ENCODE assay signal across 13 cellular contexts in the genomic region with DNA sequence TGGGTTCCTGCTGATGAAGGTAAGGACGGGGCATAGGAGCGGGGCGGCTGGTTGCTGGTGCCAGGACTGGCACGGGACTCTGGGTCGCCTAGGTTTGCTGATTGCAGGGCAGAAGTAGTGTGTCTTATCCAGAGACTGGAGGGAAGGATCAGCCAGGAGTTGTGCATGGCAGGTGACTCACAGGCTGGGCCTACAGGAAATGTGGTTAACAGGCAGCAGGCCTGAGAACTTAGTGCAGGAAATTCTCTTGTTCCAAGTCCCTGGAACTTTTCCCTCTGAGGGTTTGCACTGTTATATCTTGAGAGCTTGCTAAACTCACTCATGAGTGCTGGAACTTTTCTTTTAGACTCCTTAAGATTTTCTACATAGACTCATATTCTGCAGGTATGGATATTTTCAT.
DNase-seq lines count a peak whose midpoint lies in the region; ATAC-seq and TF ChIP-seq lines count a peak whose summit lies in the region.
"Had no signal": no experiment of that assay in that cellular context is flagged by ENCODE, and none has a peak within 500 bp of the region (broad histone marks: within the 10 kb centered on the region; RNA-seq: fewer than 3 reads in every experiment).

No MANE protein-coding gene starts in this region.

- no peaks in the 10 kb centered on the region for H3K36me3 ChIP-seq in heart right ventricle
- H3K36me3 ChIP-seq: uterus had no signal

- no peak for DNase-seq in heart right ventricle
- DNase-seq in left cardiac atrium: no peak
- peak; percentile 94 for DNase-seq in fibroblast of pulmonary artery (ENCODE audit: low read depth)
- DNase-seq in stimulated activated effector memory CD8-positive, alpha-beta T cell treated with anti-CD3 and anti-CD28 coated beads, Interleukin-12 subunit alpha, Interleukin-12 subunit beta, amount 100 ng/mL, for 72 hours (ENCODE audit: low spot score in 2 of 2): no peak
- DNase-seq in H9: no peak
- DNase-seq in SKM-1 treated with dmso at 0.1 percent for 144 hours (lab: John Stamatoyannopoulos, UW; ENCODE audit: unreplicated experiment): no peak
- DNase-seq in DMS153 treated with DMSO at 0.1 percent for 48 hours (lab: John Stamatoyannopoulos, UW; ENCODE audit: unreplicated experiment): no peak
- DNase-seq: activated CD8-positive, alpha-beta T cell treated with anti-CD3 and anti-CD28 coated beads, Interleukin-2, amount 10 ng/mL, durations not matched to agents 7 days and 5 days; body of pancreas; NCI-H1436 treated with DMSO at 0.1 percent for 48 hours; uterus had no signal

- no peak overlapping the region for H3K4ac ChIP-seq in H9 (ENCODE audit: low read depth, low read length)

- H3K23ac ChIP-seq in H9 (ENCODE audit: insufficient read length, low read depth, low read length): no peak overlapping the region

- H2AK5ac ChIP-seq in H9 (ENCODE audit: insufficient read length, low read length): no peak overlapping the region

- H3K27me3 ChIP-seq in heart right ventricle: peaks cover 6 to 93% (median 81%) of the 10 kb centered on the region in 7 donors
- H3K27me3 ChIP-seq in H9 (ENCODE audit: insufficient read depth, low read length): no peaks in the 10 kb centered on the region

- no peak overlapping the region for H3K14ac ChIP-seq in H9 (ENCODE audit: insufficient read depth, low read length)

- TF ChIP-seq CTCF in heart right ventricle (IDR thresholded peaks at IDR 0.05) (no peak), fibroblast of pulmonary artery (IDR thresholded peaks at IDR 0.05; ENCODE audit: low read length, missing control alignments) (no peak), H9 (conservative IDR thresholded peaks at IDR 0.05) (no peak)

- H3K27ac ChIP-seq in heart right ventricle: no peak overlapping the region
- no peak overlapping the region for H3K27ac ChIP-seq in H9 (ENCODE audit: insufficient read length, low read depth, low read length)
- H3K27ac ChIP-seq: body of pancreas, uterus had no signal

- H3K9me3 ChIP-seq in heart right ventricle: no peaks in the 10 kb centered on the region
- no peaks in the 10 kb centered on the region for H3K9me3 ChIP-seq in H9 (ENCODE audit: control insufficient read depth, low read depth, low read length)
- H3K9me3 ChIP-seq: body of pancreas, uterus had no signal

- H3K23me2 ChIP-seq in H9 (ENCODE audit: insufficient read length, low read depth, low read length, poor library complexity, severe bottlenecking): no peaks in the 10 kb centered on the region

- H3K36me3 Mint-ChIP-seq in stimulated activated effector memory CD8-positive, alpha-beta T cell treated with anti-CD3 and anti-CD28 coated beads, Interleukin-12 subunit alpha, Interleukin-12 subunit beta, amount 100 ng/mL, for 72 hours: peaks cover 8% of the 10 kb centered on the region
- no peaks in the 10 kb centered on the region for H3K36me3 Mint-ChIP-seq in H9 (ENCODE audit: insufficient read depth in 1 of 3, low read depth in 3 of 3)

- peak overlapping the region; percentile 43 for H3K27ac Mint-ChIP-seq in stimulated activated effector memory CD8-positive, alpha-beta T cell treated with anti-CD3 and anti-CD28 coated beads, Interleukin-12 subunit alpha, Interleukin-12 subunit beta, amount 100 ng/mL, for 72 hours
- H3K27ac Mint-ChIP-seq in H9: no peak overlapping the region
- H3K27ac Mint-ChIP-seq: activated CD8-positive, alpha-beta T cell treated with anti-CD3 and anti-CD28 coated beads, Interleukin-2, amount 10 ng/mL, durations not matched to agents 7 days and 5 days had no signal

- no peak overlapping the region for H2AFZ ChIP-seq in H9 (ENCODE audit: low read length)

- H4K20me1 ChIP-seq in H9 (ENCODE audit: control insufficient read depth, insufficient read depth, insufficient read length): no peaks in the 10 kb centered on the region

- H3K79me1 ChIP-seq in H9 (ENCODE audit: insufficient read depth, low read depth, low read length, poor library complexity, severe bottlenecking): no peaks in the 10 kb centered on the region

- no peaks in the 10 kb centered on the region for H3K9me3 Mint-ChIP-seq in stimulated activated effector memory CD8-positive, alpha-beta T cell treated with anti-CD3 and anti-CD28 coated beads, Interleukin-12 subunit alpha, Interleukin-12 subunit beta, amount 100 ng/mL, for 72 hours
- no peaks in the 10 kb centered on the region; a peak in 1 of 5 replicates for H3K9me3 Mint-ChIP-seq in H9

- H3K4me1 Mint-ChIP-seq in stimulated activated effector memory CD8-positive, alpha-beta T cell treated with anti-CD3 and anti-CD28 coated beads, Interleukin-12 subunit alpha, Interleukin-12 subunit beta, amount 100 ng/mL, for 72 hours: peaks cover 11% of the 10 kb centered on the region
- H3K4me1 Mint-ChIP-seq in H9: peaks cover 3 to 17% of the 10 kb centered on the region in 2 experiments; a peak in 1 of 4 replicates

- no peak overlapping the region for H3K56ac ChIP-seq in H9 (ENCODE audit: insufficient read length, low read depth, low read length)

- H2BK5ac ChIP-seq in H9 (ENCODE audit: insufficient read length, low read length): no peak overlapping the region

- no peak overlapping the region for H3K18ac ChIP-seq in H9 (ENCODE audit: insufficient read length, low read depth, low read length)

- 86 to 87% methylated on average over 5 of the region's 5 CpGs for WGBS in heart right ventricle, 2 donors
- no CpG with 5 or more reads among the region's 5 CpGs for WGBS in H9 (ENCODE audit: extremely low coverage, insufficient read length, low lambda C conversion rate)

- peaks cover 2% of the 10 kb centered on the region for H3K27me3 Mint-ChIP-seq in H9 (ENCODE audit: low read depth)

- no peak overlapping the region for H2BK20ac ChIP-seq in H9 (ENCODE audit: low read depth, low read length, poor library complexity, severe bottlenecking)

- H4K8ac ChIP-seq in H9 (replicated peaks; ENCODE audit: insufficient read length, low read depth, low read length): no peak overlapping the region

- H4K5ac ChIP-seq in H9 (ENCODE audit: insufficient read length, low read depth, low read length): no peak overlapping the region

- H3T11ph ChIP-seq in H9 (ENCODE audit: low read length): no peak overlapping the region

- ATAC-seq in heart right ventricle (peak in 5 of 8 donors; percentile 34 to 63 (median 56)), left cardiac atrium (no peak), SK-N-SH treated with all-trans-retinoic acid at 6 μM for 48 hours (peak; percentile 77)
- ATAC-seq in stimulated activated effector memory CD8-positive, alpha-beta T cell treated with anti-CD3 and anti-CD28 coated beads, Interleukin-12 subunit alpha, Interleukin-12 subunit beta, amount 100 ng/mL, for 72 hours: no peak
- ATAC-seq: activated CD8-positive, alpha-beta T cell treated with anti-CD3 and anti-CD28 coated beads, Interleukin-2, amount 10 ng/mL, durations not matched to agents 7 days and 5 days; body of pancreas; Right ventricle myocardium inferior had no signal

- H3K9ac ChIP-seq in H9 (ENCODE audit: extremely low read depth, insufficient read length, low read length): no peak overlapping the region

- no peak overlapping the region for H2BK12ac ChIP-seq in H9 (ENCODE audit: insufficient read length, low read depth, low read length)

- H3K4me3 Mint-ChIP-seq in stimulated activated effector memory CD8-positive, alpha-beta T cell treated with anti-CD3 and anti-CD28 coated beads, Interleukin-12 subunit alpha, Interleukin-12 subunit beta, amount 100 ng/mL, for 72 hours: no peak overlapping the region
- no peak overlapping the region for H3K4me3 Mint-ChIP-seq in H9
- H3K4me3 Mint-ChIP-seq: activated CD8-positive, alpha-beta T cell treated with anti-CD3 and anti-CD28 coated beads, Interleukin-2, amount 10 ng/mL, durations not matched to agents 7 days and 5 days had no signal

- no peak overlapping the region for H2BK15ac ChIP-seq in H9 (ENCODE audit: low read depth, low read length)

- no peak overlapping the region for H4K91ac ChIP-seq in H9 (ENCODE audit: insufficient read length, low read depth, low read length)

- intact Hi-C loops in heart right ventricle (cut with DNase I): loop anchor here in 5 of 10 donors (5.0 to 10.0 kb wide), 4 partner anchors 33 to 97 kb away; partner anchors contain the start of gene ANXA2R (in 1 of the 5)
- intact Hi-C loops in left cardiac atrium (cut with DNase I): no loop called here

- no peaks in the 10 kb centered on the region for H3K79me2 ChIP-seq in H9 (ENCODE audit: insufficient read depth, low read length)

- no peak overlapping the region for H3K4me2 ChIP-seq in H9 (ENCODE audit: insufficient read depth, insufficient read length, low read length)

- H3K4me3 ChIP-seq in heart right ventricle: no peak overlapping the region
- no peak overlapping the region for H3K4me3 ChIP-seq in fibroblast of pulmonary artery (replicated peaks; ENCODE audit: low read depth, low read length)
- H3K4me3 ChIP-seq: body of pancreas, uterus had no signal

- H2BK120ac ChIP-seq in H9 (ENCODE audit: low read depth, low read length, poor library complexity, severe bottlenecking): no peak overlapping the region

- H3K4me1 ChIP-seq in heart right ventricle (peaks cover 0 to 39% (median 21%) of the 10 kb centered on the region in 9 donors), H9 (ENCODE audit: insufficient read depth, low read length) (no peaks in the 10 kb centered on the region)
- H3K4me1 ChIP-seq: uterus had no signal

TF ChIP-seq in SK-N-SH treated with all-trans-retinoic acid at 6 μM for 48 hours, 23 proteins besides CTCF, POLR2A, EP300 and RAD21 (continues in another document):
- TF ChIP-seq GLIS3 (CRISPR knock-in tag; IDR thresholded peaks at IDR 0.05) (no peak), TOX (CRISPR knock-in tag; IDR thresholded peaks at IDR 0.05; ENCODE audit: borderline replicate concordance) (no peak), BACH2 (CRISPR knock-in tag; IDR thresholded peaks at IDR 0.05; ENCODE audit: borderline replicate concordance) (no peak), POU6F1 (CRISPR knock-in tag; IDR thresholded peaks at IDR 0.05; ENCODE audit: borderline replicate concordance, low read depth) (no peak), SNAI2 (CRISPR knock-in tag; IDR thresholded peaks at IDR 0.05) (no peak), ZFP3 (CRISPR knock-in tag; IDR thresholded peaks at IDR 0.05) (no peak), CSDC2 (CRISPR knock-in tag; IDR thresholded peaks at IDR 0.05) (no peak), ESRRG (CRISPR knock-in tag; IDR thresholded peaks at IDR 0.05) (no peak), PPARA (CRISPR knock-in tag; IDR thresholded peaks at IDR 0.05; ENCODE audit: borderline replicate concordance) (no peak)

Comparison
In these comparisons a context has a peak if more than half of its experiments do, and no peak if none do; other contexts are left out.
1. ATAC-seq: peak in heart right ventricle (5 of 8) and SK-N-SH treated with all-trans-retinoic acid at 6 μM for 48 hours (single experiment); none in left cardiac atrium (0 of 2) and stimulated activated effector memory CD8-positive, alpha-beta T cell treated with anti-CD3 and anti-CD28 coated beads, Interleukin-12 subunit alpha, Interleukin-12 subunit beta, amount 100 ng/mL, for 72 hours (single experiment).